In the genomic region with DNA sequence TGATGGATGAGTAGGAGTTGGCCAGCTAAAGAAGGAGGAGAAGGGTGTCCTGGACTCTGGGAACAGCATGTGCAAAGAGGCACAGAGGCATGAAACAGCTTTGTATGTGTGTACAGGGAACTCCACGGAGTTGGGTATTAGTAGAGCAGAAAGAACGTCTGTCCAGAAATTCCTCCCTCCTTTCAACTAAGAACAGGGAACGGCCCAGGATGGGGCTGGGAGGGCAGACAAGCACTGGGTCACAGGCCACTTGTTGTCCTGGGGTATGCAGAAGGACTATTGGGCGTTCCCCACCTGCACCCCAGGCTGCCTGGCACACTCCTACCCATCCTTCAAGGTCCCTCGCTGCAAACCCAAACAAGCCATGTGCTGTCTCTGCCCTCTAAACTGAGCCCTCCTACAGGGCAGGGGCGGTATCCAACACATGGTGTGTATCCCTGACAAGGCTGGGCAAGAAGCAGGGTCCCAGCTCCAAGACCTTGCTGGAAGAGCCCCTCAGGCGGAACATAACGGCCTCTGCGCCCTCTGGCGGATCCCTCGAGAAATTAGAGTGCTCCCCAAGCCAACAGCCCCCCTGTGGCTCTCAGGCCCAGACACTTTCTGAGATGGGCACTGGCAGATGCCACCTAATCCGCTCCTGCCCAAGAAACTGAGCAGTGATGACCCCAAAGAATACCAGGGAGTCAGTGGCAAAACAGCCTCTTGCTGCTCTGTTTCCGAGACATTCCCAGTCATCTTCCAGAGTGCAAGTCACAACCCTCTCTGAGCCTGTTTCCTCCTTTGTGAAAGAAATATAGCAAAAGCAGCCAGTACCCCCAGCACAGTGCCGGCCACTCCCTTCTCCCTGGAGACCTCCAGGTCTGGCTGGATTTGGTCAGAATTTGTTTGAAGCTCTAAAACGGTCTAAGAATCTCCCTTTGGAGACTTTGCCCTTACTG, we compare ENCODE assay signal across 8 cellular contexts. TPM values are rescaled to one million over a fixed set of nuclear protein-coding genes. Genes with fewer than 3 reads are reported as not detected.
DNase-seq lines count a peak whose midpoint lies in the region; ATAC-seq and TF ChIP-seq lines count a peak whose summit lies in the region.

No MANE protein-coding gene starts in this region.

- ATAC-seq in HG03097 (IDR thresholded peaks at IDR 0.05; ENCODE audit: low FRiP score, unreplicated experiment) (no peak), GM18505 (IDR thresholded peaks at IDR 0.05; ENCODE audit: unreplicated experiment) (no peak)

- TF ChIP-seq POLR2A in stomach (IDR thresholded peaks at IDR 0.05) (no peak), GM18505 (IDR thresholded peaks at IDR 0.05; ENCODE audit: borderline replicate concordance, extremely low read depth, insufficient read depth, insufficient read length) (no peak)

- H3K27ac Mint-ChIP-seq in mesothelial cell of epicardium: no peak overlapping the region

- peak; percentile 83 for DNase-seq in D341Med (ENCODE audit: low spot score)
- peak; percentile 38 to 46 for DNase-seq in Kasumi-1 (lab: John Stamatoyannopoulos, UW)
- DNase-seq in central memory CD4-positive, alpha-beta T cell: peak; percentile 30
- peak; percentile 53 to 76 for DNase-seq in mesothelial cell of epicardium (ENCODE audit: low spot score in 2 of 2, unreplicated experiment in 2 of 2)
- DNase-seq in stomach: peak; percentile 47

- H3K36me3 Mint-ChIP-seq in mesothelial cell of epicardium: no peaks in the 10 kb centered on the region

- no peak for TF ChIP-seq EP300 in stomach (IDR thresholded peaks at IDR 0.05)

- peaks cover 0 to 5% (median 0%) of the 10 kb centered on the region in 4 donors for H3K9me3 ChIP-seq in stomach

- intact Hi-C loops in stomach (cut with DNase I; ENCODE audit: low total_unique reads): no loop called here

- peaks cover 12 to 26% (median 23%) of the 10 kb centered on the region in 4 donors for H3K4me1 ChIP-seq in stomach

- peak overlapping the region; percentile 58 for H3K4me3 Mint-ChIP-seq in mesothelial cell of epicardium

- 21 to 27% (median 25%) methylated on average over 8 to 15 of the region's 15 CpGs for WGBS in stomach, 5 donors

- no peaks in the 10 kb centered on the region for H3K36me3 ChIP-seq in stomach

- peak; percentile 74 for TF ChIP-seq CTCF in WI38 (IDR thresholded peaks at IDR 0.05; ENCODE audit: low read depth, low read length)
- TF ChIP-seq CTCF in mesothelial cell of epicardium (IDR thresholded peaks at IDR 0.05; ENCODE audit: unreplicated experiment): peak; percentile 72
- TF ChIP-seq CTCF in stomach (IDR thresholded peaks at IDR 0.05): peak in 5 of 7 experiments; percentile 30 to 73 (median 55)

- H3K27ac ChIP-seq in stomach: no peak overlapping the region

- H3K27me3 ChIP-seq in stomach: peaks cover 19 to 100% (median 73%) of the 10 kb centered on the region in 3 donors

- H3K9me3 Mint-ChIP-seq in mesothelial cell of epicardium: peaks cover 4% of the 10 kb centered on the region

- H3K4me3 ChIP-seq in WI38 (ENCODE audit: low read depth, low read length) (no peak overlapping the region), stomach (no peak overlapping the region)

- peaks cover 28% of the 10 kb centered on the region for H3K4me1 Mint-ChIP-seq in mesothelial cell of epicardium

- H3K27me3 Mint-ChIP-seq in mesothelial cell of epicardium (ENCODE audit: low read depth): peaks cover 66% of the 10 kb centered on the region

RNA-seq across cellular contexts. Expression of gene ELFN2, which starts 1.6 kb away (rescaled TPM):
- total RNA-seq in mesothelial cell of epicardium (4.1 to 4.2 TPM (median 4.1 TPM) in 3 replicates), stomach (under 1 TPM in 2 of 5 donors, not detected in 3; 0.18 to 0.89 TPM)
- polyA plus RNA-seq in stomach: under 1 TPM in 1 of 3 donors, not detected in 2; 0.03 TPM

RNA-seq across cellular contexts. Expression of gene MFNG, which starts 57.3 kb away (rescaled TPM):
- total RNA-seq in mesothelial cell of epicardium (0.83 to 0.97 TPM (median 0.91 TPM) in 3 replicates), stomach (10 to 100 TPM in 3 of 5 donors, 1 to 10 TPM in 2; 1.7 to 86.4 (median 11.2) TPM)
- 10 to 100 TPM in 1 of 3 donors, 1 to 10 TPM in 2; 3.8 to 10.2 (median 6.7) TPM for polyA plus RNA-seq in stomach

Comparison
In these comparisons a context has a peak if more than half of its experiments do, and no peak if none do; other contexts are left out.
1. DNase-seq: peak in every context shown above with its lines; median percentile 83 in D341Med; 64 in mesothelial cell of epicardium; 47 in stomach; 42 in Kasumi-1; 30 in central memory CD4-positive, alpha-beta T cell.